Comparison of ENCODE assay signal across 8 cellular contexts in the genomic region with DNA sequence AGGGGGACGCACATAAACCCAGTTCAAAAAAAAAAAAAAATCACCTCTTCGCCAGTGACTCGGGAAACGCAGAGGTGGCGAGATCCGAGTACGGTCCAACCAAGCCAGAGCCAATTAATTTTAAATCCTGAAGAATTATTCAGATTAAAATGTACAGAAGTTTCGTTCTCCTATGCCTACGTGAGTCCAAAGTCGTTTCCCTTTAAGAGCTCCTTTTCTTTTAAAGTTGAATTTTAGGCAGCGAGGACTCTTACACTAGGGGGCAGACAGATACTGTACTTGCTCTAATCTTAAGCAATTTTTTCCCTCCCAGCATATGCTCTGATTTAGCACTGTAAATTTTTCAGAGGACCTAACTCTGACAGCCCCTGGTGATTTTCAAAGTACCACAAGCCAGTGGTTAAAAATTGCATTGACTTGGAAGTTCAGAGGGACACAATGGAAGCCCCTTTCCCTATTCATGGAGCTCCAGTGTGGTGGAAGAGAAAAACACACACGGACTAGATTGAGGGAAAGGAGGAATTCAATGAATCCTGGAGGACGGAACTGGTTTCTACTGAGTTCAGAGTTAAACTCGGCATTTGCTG. TPM values are rescaled to one million over a fixed set of nuclear protein-coding genes. Genes with fewer than 3 reads are reported as not detected.
DNase-seq lines count a peak whose midpoint lies in the region; ATAC-seq, FAIRE-seq and TF ChIP-seq lines count a peak whose summit lies in the region.

No MANE protein-coding gene starts in this region.

- no peak overlapping the region for H2BK12ac ChIP-seq in neuronal stem cell (ENCODE audit: low read length)

- no peak for ATAC-seq in activated T-cell treated with anti-CD3 and anti-CD28 coated beads, Interleukin-2, amount 50 U/mL, for 4 hours

- no peak for FAIRE-seq in GM12891 (lab: Jason Lieb, UNC)

- H2BK120ac ChIP-seq in neuronal stem cell (ENCODE audit: low read depth, low read length) = no peak overlapping the region

- no peaks in the 10 kb centered on the region for H3K27me3 ChIP-seq in SJSA1 (replicated peaks)
- no peaks in the 10 kb centered on the region for H3K27me3 ChIP-seq in fibroblast of lung (ENCODE audit: control insufficient read depth, insufficient read depth, low read length)
- no peaks in the 10 kb centered on the region for H3K27me3 ChIP-seq in neuronal stem cell (ENCODE audit: control insufficient read depth in 3 of 3, insufficient read depth in 3 of 3, low read depth in 1 of 3, low read length in 3 of 3)

- peaks cover 2% of the 10 kb centered on the region for H3K79me1 ChIP-seq in neuronal stem cell (ENCODE audit: low read depth, low read length)

- H3K9me3 ChIP-seq in SJSA1 (replicated peaks) = no peaks in the 10 kb centered on the region
- H3K9me3 ChIP-seq in fibroblast of lung (ENCODE audit: control insufficient read depth, insufficient read depth, low read depth, low read length) = no peaks in the 10 kb centered on the region
- H3K9me3 ChIP-seq in neuronal stem cell (replicated peaks in 1 of 2; ENCODE audit: control insufficient read depth in 2 of 2, insufficient read depth in 1 of 2, low read depth in 1 of 2, low read length in 2 of 2) = no peaks in the 10 kb centered on the region

- H3K4me1 ChIP-seq in SJSA1 (replicated peaks) (peaks cover 34% of the 10 kb centered on the region), fibroblast of lung (ENCODE audit: control insufficient read depth, extremely low read depth, insufficient read depth, low read length) (peaks cover 9% of the 10 kb centered on the region), neuronal stem cell (ENCODE audit: control insufficient read depth in 2 of 2, insufficient read depth in 1 of 2, low read depth in 1 of 2, low read length in 2 of 2) (peaks cover 20 to 40% of the 10 kb centered on the region in 2 donors)

- no peaks in the 10 kb centered on the region for H3K36me3 Mint-ChIP-seq in activated T-cell treated with anti-CD3 and anti-CD28 coated beads, Interleukin-2, amount 50 U/mL, for 4 hours (ENCODE audit: insufficient read depth)

- H3K36me3 ChIP-seq in SJSA1 (peaks cover 11% of the 10 kb centered on the region), fibroblast of lung (ENCODE audit: control insufficient read depth, insufficient read depth, low read length) (peaks cover 2% of the 10 kb centered on the region), neuronal stem cell (replicated peaks in 1 of 2; ENCODE audit: control insufficient read depth in 2 of 2, insufficient read depth in 2 of 2, low read length in 2 of 2) (peaks cover under 1 to 2% of the 10 kb centered on the region in 2 donors)

- H3K4me1 Mint-ChIP-seq in activated T-cell treated with anti-CD3 and anti-CD28 coated beads, Interleukin-2, amount 50 U/mL, for 4 hours (ENCODE audit: low read depth) = peaks cover 18% of the 10 kb centered on the region

- H3K4me3 Mint-ChIP-seq in activated T-cell treated with anti-CD3 and anti-CD28 coated beads, Interleukin-2, amount 50 U/mL, for 4 hours = no peak overlapping the region

- H2BK15ac ChIP-seq in neuronal stem cell (ENCODE audit: low read length) = no peak overlapping the region

- H3K18ac ChIP-seq in neuronal stem cell (ENCODE audit: low read length) = no peak overlapping the region

- peak; percentile 63 to 72 for TF ChIP-seq CTCF in fibroblast of lung (conservative IDR thresholded peaks at IDR 0.05 in 1 of 2, IDR thresholded peaks at IDR 0.05 in 1 of 2; ENCODE audit: low read depth in 1 of 2, low read length in 2 of 2)

- H3K14ac ChIP-seq in neuronal stem cell (ENCODE audit: low read length) = no peak overlapping the region

- peak overlapping the region; percentile 81 for H3K9ac ChIP-seq in fibroblast of lung (ENCODE audit: insufficient read depth, low read length)
- no peak overlapping the region for H3K9ac ChIP-seq in neuronal stem cell (ENCODE audit: low read depth, low read length, poor library complexity)

- H3K9me3 Mint-ChIP-seq in activated T-cell treated with anti-CD3 and anti-CD28 coated beads, Interleukin-2, amount 50 U/mL, for 4 hours = no peaks in the 10 kb centered on the region

- peak; percentile 27 to 31 for DNase-seq in SHP77 (lab: John Stamatoyannopoulos, UW)
- no peak for DNase-seq in SHP77 treated with DMSO at 0.1 percent for 48 hours (lab: John Stamatoyannopoulos, UW)
- peak; percentile 91 for DNase-seq in LHCN-M2 (ENCODE audit: low read depth)
- peak in 1 of 2 experiments; percentile 93 for DNase-seq in SJSA1 (ENCODE audit: low read depth in 1 of 2, low spot score in 2 of 2)
- DNase-seq in fibroblast of lung (ENCODE audit: low read depth in 2 of 2) = peak; percentile 92 to 97
- DNase-seq in neuronal stem cell (ENCODE audit: low spot score) = no peak
- DNase-seq in GM12891 (ENCODE audit: insufficient read length, low spot score) = no peak
- DNase-seq in activated T-cell treated with anti-CD3 and anti-CD28 coated beads, Interleukin-2, amount 50 U/mL, for 4 hours = no peak

- peaks cover 82% of the 10 kb centered on the region for H3K27me3 Mint-ChIP-seq in activated T-cell treated with anti-CD3 and anti-CD28 coated beads, Interleukin-2, amount 50 U/mL, for 4 hours (ENCODE audit: low read depth)

- no peak overlapping the region for H4K8ac ChIP-seq in neuronal stem cell (ENCODE audit: low read depth, low read length)

- no peak overlapping the region for H3K23ac ChIP-seq in neuronal stem cell (ENCODE audit: low read depth, low read length, poor library complexity)

- H4K20me1 ChIP-seq in fibroblast of lung (ENCODE audit: control insufficient read depth, extremely low read depth, insufficient read depth, low read length) = no peaks in the 10 kb centered on the region

- no peak overlapping the region for H4K91ac ChIP-seq in neuronal stem cell (ENCODE audit: low read depth, low read length, poor library complexity)

- no peak overlapping the region for H2AFZ ChIP-seq in fibroblast of lung (ENCODE audit: low read length)
- peak overlapping the region; percentile 77 for H2AFZ ChIP-seq in neuronal stem cell (ENCODE audit: low read length)

- H3K27ac ChIP-seq in SJSA1 (peak overlapping the region; percentile 78), fibroblast of lung (ENCODE audit: insufficient read depth, low read length) (peak overlapping the region; percentile 87), neuronal stem cell (replicated peaks; ENCODE audit: low read length) (peak overlapping the region; percentile 76)

- H3K4me3 ChIP-seq in SJSA1 (peak overlapping the region; percentile 55), fibroblast of lung (replicated peaks in 1 of 4; ENCODE audit: control extremely low read depth in 1 of 4, insufficient read depth in 1 of 4, low read depth in 3 of 4, low read length in 4 of 4) (peak overlapping the region; percentile 65 to 96 (median 74)), neuronal stem cell (ENCODE audit: low read length in 2 of 2) (peak overlapping the region; percentile 69 to 91)

- H2BK5ac ChIP-seq in neuronal stem cell (ENCODE audit: low read length) = no peak overlapping the region

- H3K4ac ChIP-seq in neuronal stem cell (ENCODE audit: low read length) = no peak overlapping the region

- no peak overlapping the region for H2AK5ac ChIP-seq in neuronal stem cell (ENCODE audit: low read depth, low read length)

- WGBS in neuronal stem cell (ENCODE audit: extremely low coverage in 2 of 2, insufficient read length in 2 of 2, insufficient replicate concordance in 1 of 2), 2 donors = no CpG with 5 or more reads among the region's 14 CpGs

- H3K79me2 ChIP-seq in fibroblast of lung (ENCODE audit: control insufficient read depth, insufficient read depth, low read length) = peaks cover 92% of the 10 kb centered on the region

- TF ChIP-seq POLR2A in GM12891 (IDR thresholded peaks at IDR 0.05; ENCODE audit: low read depth, low read length) = no peak

- H3K4me2 ChIP-seq in fibroblast of lung (ENCODE audit: extremely low read depth, insufficient read depth, low read length) = peak overlapping the region; percentile 96
- H3K4me2 ChIP-seq in neuronal stem cell (ENCODE audit: insufficient read depth, low read length, poor library complexity, severe bottlenecking) = peak overlapping the region; percentile 74

TF ChIP-seq in GM12891, 5 proteins besides CTCF, POLR2A, EP300 and RAD21:
- no peak for TF ChIP-seq SPI1 (IDR thresholded peaks at IDR 0.05; ENCODE audit: low read depth, low read length)
- TF ChIP-seq POU2F2 (IDR thresholded peaks at IDR 0.05; ENCODE audit: low read depth, low read length) = no peak
- no peak for TF ChIP-seq TAF1 (IDR thresholded peaks at IDR 0.05; ENCODE audit: low read depth, low read length)
- no peak for TF ChIP-seq POLR2AphosphoS5 (IDR thresholded peaks at IDR 0.05; ENCODE audit: low read depth, low read length)
- no peak for TF ChIP-seq PAX5 (IDR thresholded peaks at IDR 0.05; ENCODE audit: insufficient read depth, low read length, severe bottlenecking)

RNA-seq across cellular contexts. Expression of a gene that starts 3.3 kb away (rescaled TPM):
- 8.5 and 11.6 TPM in 2 replicates for total RNA-seq in LHCN-M2 (2014; rRNA removed)
- 34.8 TPM for polyA plus RNA-seq in LHCN-M2 (2012)
- 9.8 and 14.0 TPM in 2 replicates for total RNA-seq in SJSA1 (2014; rRNA removed; shearing (Covaris generic))
- 9.2 and 15.7 TPM in 2 replicates for total RNA-seq in fibroblast of lung
- 66.5 and 130 TPM in 2 replicates for polyA plus RNA-seq in fibroblast of lung
- polyA plus RNA-seq in fibroblast of lung (2012) = 124 and 286 TPM in 2 replicates
- 78.0 and 158 TPM in 2 replicates for polyA minus RNA-seq in fibroblast of lung (ENCODE audit: low replicate concordance)
- 43.2 TPM for polyA plus RNA-seq in neuronal stem cell (2013, experiment 1 of 2)
- polyA plus RNA-seq in neuronal stem cell (2013, experiment 2 of 2) = 45.4 TPM
- polyA plus RNA-seq in GM12891 (2012; ENCODE audit: low read depth, missing spikeins) = 14.7 TPM
- under 1 TPM; 0.13 to 0.24 (median 0.15) TPM for total RNA-seq in activated T-cell treated with anti-CD3 and anti-CD28 coated beads, Interleukin-2, amount 50 U/mL, for 4 hours

Comparison
In these comparisons a context has a peak if more than half of its experiments do, and no peak if none do; other contexts are left out.
1. DNase-seq: peak in SHP77 (2 of 2), LHCN-M2 (single experiment) and fibroblast of lung (2 of 2); none in SHP77 treated with DMSO at 0.1 percent for 48 hours (single experiment), neuronal stem cell (single experiment), GM12891 (single experiment) and activated T-cell treated with anti-CD3 and anti-CD28 coated beads, Interleukin-2, amount 50 U/mL, for 4 hours (single experiment).
2. Peak in every context shown above with its lines, with median percentiles within 50 percentile points of each other: H3K27ac ChIP-seq and H3K4me3 ChIP-seq.